In the genomic region with DNA sequence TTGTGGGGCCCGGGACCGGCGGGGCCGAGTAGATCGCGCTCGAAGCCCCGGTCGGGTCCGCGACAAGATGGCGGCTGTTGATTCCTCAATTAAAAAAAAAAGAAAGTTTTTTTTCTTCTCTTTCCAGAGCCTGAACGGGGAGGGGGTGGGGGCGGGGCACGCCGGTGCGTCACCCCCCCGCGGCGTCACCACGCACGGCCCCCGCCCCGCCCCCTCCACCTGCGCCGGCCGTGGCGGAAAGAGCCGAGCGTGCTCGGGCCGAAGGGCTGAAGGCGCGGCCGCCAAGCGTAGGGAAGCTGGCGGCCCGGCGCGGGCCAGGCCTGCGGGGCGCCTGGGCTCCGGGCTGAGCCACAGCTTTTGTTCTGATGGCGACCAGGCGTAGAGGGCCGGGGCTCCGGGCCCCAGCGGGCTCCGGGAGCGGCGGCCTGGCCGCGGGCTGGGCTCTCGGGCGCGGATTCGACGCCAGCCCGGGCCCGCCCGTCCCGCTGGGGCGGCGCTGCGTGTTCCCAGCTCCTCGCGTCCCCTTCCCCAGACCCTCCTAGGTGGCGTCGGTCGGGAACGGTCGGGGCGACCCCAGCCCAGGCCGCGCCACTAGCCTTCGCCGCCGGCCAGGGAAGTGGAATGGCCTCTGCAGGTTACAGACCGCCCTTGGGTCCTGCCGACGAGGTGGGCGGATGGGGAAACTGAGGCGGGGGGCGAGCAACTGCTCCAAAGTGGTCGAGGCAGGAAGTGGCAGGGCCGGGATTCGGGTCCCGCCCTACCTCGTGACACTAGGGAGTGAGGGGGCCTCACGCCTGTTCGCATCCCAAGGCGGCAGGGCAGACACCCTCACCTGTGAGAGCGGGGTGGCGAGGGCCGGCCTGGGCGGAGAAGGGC, we compare ENCODE assay signal across 8 cellular contexts. TPM values are rescaled to one million over a fixed set of nuclear protein-coding genes. Genes with fewer than 3 reads are reported as not detected.
A peak's percentile ranks its signal among the peaks of the same experiment; 100 is the strongest.
DNase-seq lines count a peak whose midpoint lies in the region; ATAC-seq and TF ChIP-seq lines count a peak whose summit lies in the region.

A gene (minus strand): TSS at position 91 of the 876 bp plus-strand sequence. CDS start 797 bp downstream, outside the sequence.

- POLR2A ChIA-PET in IMR-90 (lab: Charles Lee; ENCODE audit: unreplicated experiment): no interaction called here

- H3K27ac ChIP-seq in IMR-90 (ENCODE audit: insufficient read depth, low read length) (peak within 1 kb of the TSS; percentile 79), epithelial cell of prostate (peak within 1 kb of the TSS; percentile 66)

- H3K36me3 ChIP-seq in IMR-90 (ENCODE audit: control insufficient read depth, insufficient read depth, low read length) (no peaks in the 10 kb centered on the region; the same call in 1 of the 2 replicates), mucosa of descending colon (ENCODE audit: low read depth) (no peaks in the 10 kb centered on the region)

- peak within 1 kb of the TSS; percentile 96 for H2AK9ac ChIP-seq in IMR-90 (replicated peaks; ENCODE audit: low read depth, low read length, poor library complexity)

- peak; percentile 86 for TF ChIP-seq POLR2A in IMR-90 (IDR thresholded peaks at IDR 0.05; ENCODE audit: low read depth, low read length)

- H3K27ac Mint-ChIP-seq in Calu3 (ENCODE audit: unreplicated experiment): peak within 1 kb of the TSS; percentile 59

- H4K91ac ChIP-seq in IMR-90 (ENCODE audit: insufficient read depth, low read depth, low read length): peak within 1 kb of the TSS; percentile 77

- H3K9me3 Mint-ChIP-seq in Calu3 (ENCODE audit: low read depth, unreplicated experiment): no peaks in the 10 kb centered on the region

- peak within 1 kb of the TSS; percentile 95 for H2AFZ ChIP-seq in IMR-90 (replicated peaks; ENCODE audit: low read length, poor library complexity)

- peak within 1 kb of the TSS; percentile 82 for H3K9ac ChIP-seq in IMR-90 (ENCODE audit: low read depth, low read length)

- H3K9me3 ChIP-seq in IMR-90 (ENCODE audit: control insufficient read depth, insufficient read depth, low read length): no peaks in the 10 kb centered on the region
- no peaks in the 10 kb centered on the region for H3K9me3 ChIP-seq in mucosa of descending colon

- peak within 1 kb of the TSS; percentile 91 for H2AK5ac ChIP-seq in IMR-90 (ENCODE audit: low read depth, low read length)

- H3K14ac ChIP-seq in IMR-90 (replicated peaks; ENCODE audit: low read depth, low read length): peak within 1 kb of the TSS; percentile 88

- H4K20me1 ChIP-seq in IMR-90 (ENCODE audit: insufficient read depth, low read length): peaks cover 40% of the 10 kb centered on the region

- no peak within 1 kb of the TSS for H2BK20ac ChIP-seq in IMR-90 (ENCODE audit: low read depth, low read length)

- H3K4me2 ChIP-seq in IMR-90 (ENCODE audit: low read depth, low read length): peak within 1 kb of the TSS; percentile 91

- peaks cover 45% of the 10 kb centered on the region for H3K36me3 Mint-ChIP-seq in Calu3 (ENCODE audit: insufficient read depth, unreplicated experiment)

- no peak within 1 kb of the TSS for H2BK15ac ChIP-seq in IMR-90 (ENCODE audit: low read depth, low read length)

- H2BK5ac ChIP-seq in IMR-90 (ENCODE audit: low read depth, low read length, poor library complexity, severe bottlenecking): peak within 1 kb of the TSS; percentile 62

- BruUV-seq in Calu3 (replicated peaks; lab: Mats Ljungman, UMichigan) (no TSS peak), IMR-90 (replicated peaks; lab: Mats Ljungman, UMichigan) (no TSS peak)

- peak within 1 kb of the TSS; percentile 90 to 95 for H4K8ac ChIP-seq in IMR-90 (ENCODE audit: low read depth in 2 of 2, low read length in 2 of 2)

- DNase-seq in Calu3 (peak; percentile 93), IMR-90 (peak; percentile 80), OCI-M1 (lab: John Stamatoyannopoulos, UW) (peak; percentile 94), activated T-cell treated with anti-CD3 and anti-CD28 coated beads for 24 hours (ENCODE audit: low read depth) (peak; percentile 81), epithelial cell of prostate (ENCODE audit: low read depth, low spot score) (no peak), mucosa of descending colon (peak; percentile 89 to 93 (median 89))
- peak; percentile 64 to 70 for DNase-seq in stimulated activated CD8-positive, alpha-beta memory T cell treated with anti-CD3 and anti-CD28 coated beads, Interleukin-4, amount 100 ng/mL, for 1 hour (ENCODE audit: low read depth in 2 of 2, low spot score in 1 of 2)

- H3K4me3 Mint-ChIP-seq in Calu3 (ENCODE audit: low read depth, unreplicated experiment): peak within 1 kb of the TSS; percentile 88

- 0 out of 2 replicates have a peak, but pooled peaks have one; percentile 13 for TF ChIP-seq RAD21 in IMR-90 (IDR thresholded peaks at IDR 0.05; ENCODE audit: low read length)

- peak within 1 kb of the TSS; percentile 68 for H3K4ac ChIP-seq in IMR-90 (ENCODE audit: low read depth, low read length)

- H3K27me3 ChIP-seq in IMR-90 (ENCODE audit: control insufficient read depth, insufficient read depth, low read length): no peaks in the 10 kb centered on the region

- dilution Hi-C loops in IMR-90 (cut with HindIII; ENCODE audit: low sequenced_read_pairs, unreplicated experiment): no loop called here

- H3K9me1 ChIP-seq in IMR-90 (ENCODE audit: insufficient read depth, low read length): peaks cover 14% of the 10 kb centered on the region

- H3K56ac ChIP-seq in IMR-90 (ENCODE audit: extremely low read depth, insufficient read depth, low read length): no peak within 1 kb of the TSS; the same call in 1 of the 2 replicates

- peaks cover 4 to 43% of the 10 kb centered on the region in 2 experiments for H3K79me1 ChIP-seq in IMR-90 (ENCODE audit: low read depth in 1 of 2, low read length in 2 of 2)

- intact Hi-C loops in Calu3 (cut with micrococcal nuclease; ENCODE audit: unreplicated experiment) (no loop called here), IMR-90 (cut with micrococcal nuclease) (no loop called here), mucosa of descending colon (cut with DNase I, micrococcal nuclease) (no loop called here)

- peak within 1 kb of the TSS; percentile 19; the same call in 1 of the 2 replicates for H2BK120ac ChIP-seq in IMR-90 (ENCODE audit: low read depth, low read length)

- ATAC-seq in GM21515 (IDR thresholded peaks at IDR 0.05; ENCODE audit: unreplicated experiment) (peak; percentile 72), IMR-90 (ENCODE audit: low read depth) (peak; percentile 86), mucosa of descending colon (peak; percentile 95)

- H3K18ac ChIP-seq in IMR-90 (ENCODE audit: low read depth, low read length): peak within 1 kb of the TSS; percentile 79; the same call in 1 of the 2 replicates

- no peak within 1 kb of the TSS for H3K23ac ChIP-seq in IMR-90 (ENCODE audit: low read depth, low read length)

- TF ChIP-seq CTCF in Calu3 (IDR thresholded peaks at IDR 0.05; ENCODE audit: unreplicated experiment): no peak
- TF ChIP-seq CTCF in IMR-90 (conservative IDR thresholded peaks at IDR 0.05; ENCODE audit: low read depth, low read length): no peak
- TF ChIP-seq CTCF in mucosa of descending colon (IDR thresholded peaks at IDR 0.05): no peak

- CTCF ChIA-PET in Calu3 (lab: Charles Lee): interaction anchor here (0.5 to 1.0 kb wide), 4 partner anchors 8 to 373 kb away, joined by 3 to 6 read pairs (median 4); no protein-coding TSS in a partner anchor
- CTCF ChIA-PET in IMR-90 (lab: Yijun Ruan, JAX): interaction anchor here (0.6 kb wide), 1 partner anchor 19 kb away, joined by 4 read pairs; no protein-coding TSS in a partner anchor

- in situ Hi-C loops in IMR-90 (cut with MboI; ENCODE audit: low sequenced_read_pairs): no loop called here

- H3K4me1 Mint-ChIP-seq in Calu3 (ENCODE audit: low read depth, unreplicated experiment): peaks cover 36% of the 10 kb centered on the region

- WGBS in IMR-90 (ENCODE audit: extremely low coverage in 2 of 2, insufficient read length in 1 of 2), 2 experiments: 8% methylated on average over 32 of the region's 96 CpGs; no CpG with 5 or more reads in 1 of the 2 experiments

- no peaks in the 10 kb centered on the region for H3K27me3 Mint-ChIP-seq in Calu3 (ENCODE audit: unreplicated experiment)

- peaks cover 14% of the 10 kb centered on the region for H3K4me1 ChIP-seq in IMR-90 (ENCODE audit: control insufficient read depth, insufficient read depth, low read length)
- peaks cover 22% of the 10 kb centered on the region for H3K4me1 ChIP-seq in mucosa of descending colon (ENCODE audit: low read depth)

- peak within 1 kb of the TSS; percentile 94 for H4K5ac ChIP-seq in IMR-90 (ENCODE audit: low read depth, low read length)

- peak within 1 kb of the TSS; percentile 76 for H3K4me3 ChIP-seq in IMR-90 (ENCODE audit: insufficient read depth, low read depth, low read length)
- H3K4me3 ChIP-seq in mucosa of descending colon: peak within 1 kb of the TSS; percentile 50

TF ChIP-seq in IMR-90, 13 proteins besides CTCF, POLR2A, EP300 and RAD21 (continues in another document):
- TF ChIP-seq, protein P1, sequence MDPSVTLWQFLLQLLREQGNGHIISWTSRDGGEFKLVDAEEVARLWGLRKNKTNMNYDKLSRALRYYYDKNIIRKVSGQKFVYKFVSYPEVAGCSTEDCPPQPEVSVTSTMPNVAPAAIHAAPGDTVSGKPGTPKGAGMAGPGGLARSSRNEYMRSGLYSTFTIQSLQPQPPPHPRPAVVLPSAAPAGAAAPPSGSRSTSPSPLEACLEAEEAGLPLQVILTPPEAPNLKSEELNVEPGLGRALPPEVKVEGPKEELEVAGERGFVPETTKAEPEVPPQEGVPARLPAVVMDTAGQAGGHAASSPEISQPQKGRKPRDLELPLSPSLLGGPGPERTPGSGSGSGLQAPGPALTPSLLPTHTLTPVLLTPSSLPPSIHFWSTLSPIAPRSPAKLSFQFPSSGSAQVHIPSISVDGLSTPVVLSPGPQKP (IDR thresholded peaks at IDR 0.05; ENCODE audit: borderline replicate concordance, low read depth, low read length): no peak
- TF ChIP-seq FOS (IDR thresholded peaks at IDR 0.05; ENCODE audit: low read depth, low read length) (no peak), NFE2L2 (IDR thresholded peaks at IDR 0.05; ENCODE audit: low read depth, low read length) (no peak), SMC3 (IDR thresholded peaks at IDR 0.05; ENCODE audit: low read depth, low read length) (no peak), MAZ (IDR thresholded peaks at IDR 0.05; ENCODE audit: borderline replicate concordance, low read depth, low read length) (peak; percentile 81; the same call in 1 of the 2 replicates)
- TF ChIP-seq, protein P2, sequence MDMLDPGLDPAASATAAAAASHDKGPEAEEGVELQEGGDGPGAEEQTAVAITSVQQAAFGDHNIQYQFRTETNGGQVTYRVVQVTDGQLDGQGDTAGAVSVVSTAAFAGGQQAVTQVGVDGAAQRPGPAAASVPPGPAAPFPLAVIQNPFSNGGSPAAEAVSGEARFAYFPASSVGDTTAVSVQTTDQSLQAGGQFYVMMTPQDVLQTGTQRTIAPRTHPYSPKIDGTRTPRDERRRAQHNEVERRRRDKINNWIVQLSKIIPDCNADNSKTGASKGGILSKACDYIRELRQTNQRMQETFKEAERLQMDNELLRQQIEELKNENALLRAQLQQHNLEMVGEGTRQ (IDR thresholded peaks at IDR 0.05; ENCODE audit: low read depth, low read length): no peak

RNA-seq across cellular contexts. Expression of the gene that starts here (rescaled TPM):
- total RNA-seq in Calu3 (2022): 91.0 and 92.0 TPM in 2 replicates
- 7.3 and 8.3 TPM in 2 replicates for total RNA-seq in IMR-90 (2012; rRNA removed)
- polyA plus RNA-seq in IMR-90 (2012; rRNA removed): 12.5 and 14.4 TPM in 2 replicates
- 3.9 and 6.7 TPM in 2 replicates for polyA plus RNA-seq in IMR-90 (2012; cell fraction: cytosol; rRNA removed)
- polyA plus RNA-seq in IMR-90 (2012; cell fraction: nucleus; rRNA removed; ENCODE audit: low replicate concordance): 20.8 and 24.3 TPM in 2 replicates
- 100 to 1,000 TPM in 1 of 3 donors, 10 to 100 TPM in 2; 57.9 to 107 (median 81.6) TPM for total RNA-seq in mucosa of descending colon
